In the genomic region with DNA sequence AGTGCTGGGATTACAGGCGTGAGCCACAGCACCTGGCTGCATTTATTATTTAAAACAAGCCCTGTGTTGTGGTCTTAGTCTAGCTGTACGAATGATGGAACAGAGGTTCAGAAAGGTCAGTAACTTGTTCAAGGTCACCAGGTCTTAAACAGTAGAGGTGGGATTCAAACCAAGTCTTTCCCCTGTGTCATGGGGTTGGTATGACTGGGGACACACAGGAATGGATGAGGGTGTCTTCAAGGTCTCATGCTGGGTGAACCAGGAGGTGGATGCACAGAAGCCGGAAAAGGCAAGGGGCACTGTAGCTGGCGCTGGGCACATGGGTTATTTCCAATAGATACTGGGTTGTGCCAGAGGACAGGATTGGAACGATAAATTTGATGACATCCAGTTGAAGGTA, we compare ENCODE assay signal across 22 cellular contexts.
"Had no signal": no experiment of that assay in that cellular context is flagged by ENCODE, and none has a peak within 500 bp of the region (broad histone marks: within the 10 kb centered on the region; RNA-seq: fewer than 3 reads in every experiment).

No MANE protein-coding gene starts in this region.

- H3K36me3 ChIP-seq: adrenal gland, breast epithelium, right lobe of liver, upper lobe of right lung had no signal

- H3K4me1 Mint-ChIP-seq: activated CD4-positive, alpha-beta memory T cell treated with anti-CD3 and anti-CD28 coated beads, Interleukin-2, amount 10 ng/mL, durations not matched to agents 7 days and 5 days; memory B cell; neural crest cell had no signal

- DNase-seq: activated CD4-positive, alpha-beta memory T cell treated with anti-CD3 and anti-CD28 coated beads, Interleukin-2, amount 10 ng/mL, durations not matched to agents 7 days and 5 days; activated CD4-positive, alpha-beta T cell treated with anti-CD3 and anti-CD28 coated beads for 48 hours; activated CD4-positive, CD25-positive, alpha-beta regulatory T cell; activated effector memory CD4-positive, alpha-beta T cell treated with anti-CD3 and anti-CD28 coated beads, Interleukin-2, amount 50 U/mL, for 16 hours; activated T-cell treated with anti-CD3 and anti-CD28 coated beads, Interleukin-2, amount 50 U/mL, for 48 hours; effector memory CD4-positive, alpha-beta T cell; erythroblast; kidney; mucosa of descending colon; naive B cell; right lobe of liver; small intestine; stimulated activated CD4-positive, alpha-beta T cell treated with anti-CD3 and anti-CD28 coated beads, Interleukin-15, amount 100 ng/mL, for 24 hours; stimulated activated CD4-positive, alpha-beta T cell treated with anti-CD3 and anti-CD28 coated beads, Interleukin-2, amount 100 ng/mL, for 48 hours; T-cell; testis; upper lobe of right lung had no signal

- H3K27me3 ChIP-seq: adrenal gland, breast epithelium, right lobe of liver, testis, upper lobe of right lung had no signal

- H3K27ac ChIP-seq: adrenal gland, breast epithelium, right lobe of liver, testis, upper lobe of right lung had no signal

- H3K36me3 Mint-ChIP-seq: naive B cell, T-cell had no signal

- H3K9me3 ChIP-seq: adrenal gland, breast epithelium, mucosa of descending colon, right lobe of liver, testis, upper lobe of right lung had no signal

- H3K27ac Mint-ChIP-seq: activated CD4-positive, alpha-beta memory T cell treated with anti-CD3 and anti-CD28 coated beads, Interleukin-2, amount 10 ng/mL, durations not matched to agents 7 days and 5 days; activated naive CD4-positive, alpha-beta T cell treated with anti-CD3 and anti-CD28 coated beads, Interleukin-2, amount 50 U/mL, for 24 hours; memory B cell; T-cell had no signal

- H3K4me3 ChIP-seq: adrenal gland, breast epithelium, mucosa of descending colon, right lobe of liver, testis, upper lobe of right lung had no signal

- H3K9me3 Mint-ChIP-seq: activated CD4-positive, alpha-beta memory T cell treated with anti-CD3 and anti-CD28 coated beads, Interleukin-2, amount 10 ng/mL, durations not matched to agents 7 days and 5 days; activated naive CD4-positive, alpha-beta T cell treated with anti-CD3 and anti-CD28 coated beads, Interleukin-2, amount 50 U/mL, for 24 hours; memory B cell; naive B cell; neural crest cell; T-cell had no signal

- H3K4me1 ChIP-seq: breast epithelium had no signal

- H3K4me3 Mint-ChIP-seq: activated CD4-positive, alpha-beta memory T cell treated with anti-CD3 and anti-CD28 coated beads, Interleukin-2, amount 10 ng/mL, durations not matched to agents 7 days and 5 days; activated naive CD4-positive, alpha-beta T cell treated with anti-CD3 and anti-CD28 coated beads, Interleukin-2, amount 50 U/mL, for 24 hours; memory B cell; naive B cell; neural crest cell; T-cell had no signal

- H3K27me3 Mint-ChIP-seq: activated naive CD4-positive, alpha-beta T cell treated with anti-CD3 and anti-CD28 coated beads, Interleukin-2, amount 50 U/mL, for 24 hours; naive B cell; T-cell had no signal

- ATAC-seq: T-cell, upper lobe of right lung had no signal
